In the genomic region with DNA sequence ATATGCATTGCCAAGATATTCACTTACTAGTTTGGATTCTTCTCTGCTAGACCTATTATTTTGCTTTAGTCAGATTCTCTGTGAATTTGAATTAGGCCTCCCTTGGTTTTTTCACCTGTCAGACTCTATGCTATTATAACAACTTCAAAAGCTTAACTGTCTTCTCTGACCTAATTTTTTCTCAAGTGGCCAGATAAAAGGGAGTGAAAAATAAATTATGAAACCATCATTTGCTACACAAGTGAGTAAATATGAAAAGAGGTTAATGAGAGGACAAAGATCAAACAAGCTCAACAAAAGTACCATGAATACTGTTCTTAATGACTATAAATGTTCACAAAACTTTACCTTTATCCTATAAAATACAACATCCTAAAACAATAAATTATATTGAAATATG, we compare ENCODE assay signal across 19 cellular contexts.
A peak's percentile ranks its signal among the peaks of the same experiment; 100 is the strongest.
DNase-seq lines count a peak whose midpoint lies in the region; ATAC-seq, FAIRE-seq and TF ChIP-seq lines count a peak whose summit lies in the region.
"Had no signal": no experiment of that assay in that cellular context is flagged by ENCODE, and none has a peak within 500 bp of the region (broad histone marks: within the 10 kb centered on the region; RNA-seq: fewer than 3 reads in every experiment).

No MANE protein-coding gene starts in this region.

- H3K27ac Mint-ChIP-seq in neural progenitor cell = no peak overlapping the region
- H3K27ac Mint-ChIP-seq: CD14-positive monocyte; CD4-positive, alpha-beta memory T cell; H9; IgD-negative memory B cell had no signal

- no peaks in the 10 kb centered on the region for H3K9me3 ChIP-seq in GM12878 (replicated peaks; ENCODE audit: control insufficient read depth, insufficient read depth, low read length)
- H3K9me3 ChIP-seq in neural progenitor cell (ENCODE audit: low read depth) = no peaks in the 10 kb centered on the region
- H3K9me3 ChIP-seq: BLaER1 had no signal

- TF ChIP-seq CTCF in GM12878 (IDR thresholded peaks at IDR 0.05 in 2 of 3, conservative IDR thresholded peaks at IDR 0.05 in 1 of 3; ENCODE audit: control insufficient read depth in 2 of 3, extremely low read depth in 1 of 3, insufficient read depth in 1 of 3, low read depth in 3 of 3, low read length in 3 of 3) (no peak), neural progenitor cell (IDR thresholded peaks at IDR 0.05) (no peak)

- CTCF ChIA-PET in GM12878 (lab: Yijun Ruan, JAX) = interaction anchor here (2.1 kb wide), 1 partner anchor 70 kb away, joined by 20 read pairs; no protein-coding TSS in a partner anchor

- H3K27ac ChIP-seq in GM12878 (ENCODE audit: control insufficient read depth, insufficient read depth) (no peak overlapping the region), neural progenitor cell (no peak overlapping the region)
- H3K27ac ChIP-seq: 22Rv1, A549, BLaER1 had no signal

- BruUV-seq in GM12878 (replicated peaks; lab: Mats Ljungman, UMichigan) = no TSS peak

- in situ Hi-C loops in GM12878 (cut with MboI) = no loop called here

- peak; percentile 5 for DNase-seq in DMS153 (lab: John Stamatoyannopoulos, UW)
- DNase-seq in DMS153 treated with DMSO at 0.1 percent for 48 hours (lab: John Stamatoyannopoulos, UW; ENCODE audit: unreplicated experiment) = no peak
- DNase-seq in NCI-H1417 treated with DMSO at 0.1 percent for 48 hours (lab: John Stamatoyannopoulos, UW) = peak; percentile 21
- peak; percentile 42 for DNase-seq in NCI-H748 treated with DMSO at 0.1 percent for 48 hours (lab: John Stamatoyannopoulos, UW)
- DNase-seq in GM12878 (ENCODE audit: low read depth, low spot score) = no peak
- no peak for DNase-seq in neural progenitor cell (ENCODE audit: low spot score)
- DNase-seq in stimulated activated CD4-positive, alpha-beta T cell treated with anti-CD3 and anti-CD28 coated beads, Interleukin-4, amount 100 ng/mL, for 24 hours = no peak
- no peak for DNase-seq in NCI-H69 (lab: John Stamatoyannopoulos, UW)
- DNase-seq: CD4-positive, alpha-beta memory T cell; GF-D8; H9 had no signal

- H4K20me1 ChIP-seq in GM12878 (ENCODE audit: control insufficient read depth, insufficient read depth) = no peaks in the 10 kb centered on the region
- no peaks in the 10 kb centered on the region for H4K20me1 ChIP-seq in neural progenitor cell (ENCODE audit: low read depth)
- H4K20me1 ChIP-seq: BLaER1 had no signal

- intact Hi-C loops in GM12878 (cut with micrococcal nuclease; ENCODE audit: unreplicated experiment) = no loop called here

- H3F3A ChIP-seq in neural progenitor cell (ENCODE audit: low read depth) = no peaks in the 10 kb centered on the region

- no peaks in the 10 kb centered on the region for H3K9me3 Mint-ChIP-seq in neural progenitor cell

- RAD21 ChIA-PET in GM12878 (lab: Charles Lee; ENCODE audit: unreplicated experiment) = interaction anchor here (0.7 to 1.6 kb wide), 6 partner anchors 19 to 109 kb away, joined by 3 to 9 read pairs (median 4); no protein-coding TSS in a partner anchor

- ATAC-seq in GM12878 = peak; percentile 57
- ATAC-seq: A549, HepG2 had no signal

- no peaks in the 10 kb centered on the region for H3K36me3 ChIP-seq in GM12878 (ENCODE audit: control insufficient read depth in 2 of 2, insufficient read depth in 2 of 2, low read length in 1 of 2)
- no peaks in the 10 kb centered on the region for H3K36me3 ChIP-seq in neural progenitor cell
- H3K36me3 ChIP-seq: BLaER1 had no signal

- H3K27me3 ChIP-seq in GM12878 (replicated peaks in 1 of 2; ENCODE audit: control insufficient read depth in 2 of 2, insufficient read depth in 2 of 2, low read length in 1 of 2) (no peaks in the 10 kb centered on the region), neural progenitor cell (no peaks in the 10 kb centered on the region)
- H3K27me3 ChIP-seq: BLaER1 had no signal

- no peak overlapping the region for H3K9ac ChIP-seq in GM12878 (ENCODE audit: control insufficient read depth, insufficient read depth, low read length)
- no peak overlapping the region for H3K9ac ChIP-seq in neural progenitor cell
- H3K9ac ChIP-seq: BLaER1 had no signal

- no peak overlapping the region for H3K4me3 Mint-ChIP-seq in neural progenitor cell
- H3K4me3 Mint-ChIP-seq: CD14-positive monocyte; CD4-positive, alpha-beta memory T cell; H9; IgD-negative memory B cell had no signal

- POLR2A ChIA-PET in GM12878 (lab: Charles Lee) = no interaction called here

- no peak for TF ChIP-seq POLR2A in GM12878 (IDR thresholded peaks at IDR 0.05; ENCODE audit: low read depth, low read length)

- peak in 1 of 2 experiments; percentile 7; a peak in 1 of 4 replicates for TF ChIP-seq EP300 in GM12878 (IDR thresholded peaks at IDR 0.05; ENCODE audit: borderline replicate concordance in 1 of 2, control insufficient read depth in 1 of 2, low read depth in 2 of 2, low read length in 2 of 2)

- H3K79me2 ChIP-seq in GM12878 (ENCODE audit: control insufficient read depth, insufficient read depth, low read length) (no peaks in the 10 kb centered on the region), neural progenitor cell (ENCODE audit: low read depth) (no peaks in the 10 kb centered on the region)

- H3K4me2 ChIP-seq in GM12878 (ENCODE audit: control insufficient read depth, insufficient read depth) (no peak overlapping the region), neural progenitor cell (no peak overlapping the region)
- H3K4me2 ChIP-seq: A549, BLaER1 had no signal

- H3K27me3 Mint-ChIP-seq in neural progenitor cell (ENCODE audit: insufficient read depth, low read depth) = no peaks in the 10 kb centered on the region
- H3K27me3 Mint-ChIP-seq: CD4-positive, alpha-beta memory T cell; IgD-negative memory B cell had no signal

- SMC1A ChIA-PET in GM12878 (lab: Charles Lee; ENCODE audit: uncharacterized antibody, unreplicated experiment) = interaction anchor here (0.8 to 2.8 kb wide), 12 partner anchors 10 to 223 kb away, joined by 3 to 10 read pairs (median 4); no protein-coding TSS in a partner anchor

- FAIRE-seq in GM12878 (lab: Jason Lieb, UNC) = no peak
- FAIRE-seq: A549, GM19239, H1, HepG2 had no signal

- H3K4me1 ChIP-seq in GM12878 (ENCODE audit: control insufficient read depth, insufficient read depth, low read length) (no peaks in the 10 kb centered on the region), neural progenitor cell (no peaks in the 10 kb centered on the region)
- H3K4me1 ChIP-seq: A549 had no signal

- H2AFZ ChIP-seq in GM12878 (ENCODE audit: control insufficient read depth, low read depth, low read length) (no peak overlapping the region), neural progenitor cell (replicated peaks) (no peak overlapping the region)

- H3K4me1 Mint-ChIP-seq in neural progenitor cell = no peaks in the 10 kb centered on the region
- H3K4me1 Mint-ChIP-seq: CD14-positive monocyte; CD4-positive, alpha-beta memory T cell; H9; IgD-negative memory B cell had no signal

- no peak for TF ChIP-seq RAD21 in GM12878 (IDR thresholded peaks at IDR 0.05; ENCODE audit: insufficient read depth, low read depth, low read length)

- no peaks in the 10 kb centered on the region for H3K36me3 Mint-ChIP-seq in neural progenitor cell
- H3K36me3 Mint-ChIP-seq: CD14-positive monocyte; CD4-positive, alpha-beta memory T cell; IgD-negative memory B cell had no signal

- no peak overlapping the region for H3K4me3 ChIP-seq in GM12878
- H3K4me3 ChIP-seq in neural progenitor cell = no peak overlapping the region
- H3K4me3 ChIP-seq: A549, BLaER1 had no signal

TF ChIP-seq in GM12878, 131 proteins besides CTCF, POLR2A, EP300 and RAD21:
- TF ChIP-seq SREBF2 (IDR thresholded peaks at IDR 0.05; ENCODE audit: low read length) = no peak
- TF ChIP-seq EZH2 (IDR thresholded peaks at IDR 0.05; ENCODE audit: borderline replicate concordance, control insufficient read depth, low read depth, low read length) = no peak
- TF ChIP-seq MTA2 (IDR thresholded peaks at IDR 0.05; ENCODE audit: low read depth) = peak; percentile 69
- TF ChIP-seq, protein P1, sequence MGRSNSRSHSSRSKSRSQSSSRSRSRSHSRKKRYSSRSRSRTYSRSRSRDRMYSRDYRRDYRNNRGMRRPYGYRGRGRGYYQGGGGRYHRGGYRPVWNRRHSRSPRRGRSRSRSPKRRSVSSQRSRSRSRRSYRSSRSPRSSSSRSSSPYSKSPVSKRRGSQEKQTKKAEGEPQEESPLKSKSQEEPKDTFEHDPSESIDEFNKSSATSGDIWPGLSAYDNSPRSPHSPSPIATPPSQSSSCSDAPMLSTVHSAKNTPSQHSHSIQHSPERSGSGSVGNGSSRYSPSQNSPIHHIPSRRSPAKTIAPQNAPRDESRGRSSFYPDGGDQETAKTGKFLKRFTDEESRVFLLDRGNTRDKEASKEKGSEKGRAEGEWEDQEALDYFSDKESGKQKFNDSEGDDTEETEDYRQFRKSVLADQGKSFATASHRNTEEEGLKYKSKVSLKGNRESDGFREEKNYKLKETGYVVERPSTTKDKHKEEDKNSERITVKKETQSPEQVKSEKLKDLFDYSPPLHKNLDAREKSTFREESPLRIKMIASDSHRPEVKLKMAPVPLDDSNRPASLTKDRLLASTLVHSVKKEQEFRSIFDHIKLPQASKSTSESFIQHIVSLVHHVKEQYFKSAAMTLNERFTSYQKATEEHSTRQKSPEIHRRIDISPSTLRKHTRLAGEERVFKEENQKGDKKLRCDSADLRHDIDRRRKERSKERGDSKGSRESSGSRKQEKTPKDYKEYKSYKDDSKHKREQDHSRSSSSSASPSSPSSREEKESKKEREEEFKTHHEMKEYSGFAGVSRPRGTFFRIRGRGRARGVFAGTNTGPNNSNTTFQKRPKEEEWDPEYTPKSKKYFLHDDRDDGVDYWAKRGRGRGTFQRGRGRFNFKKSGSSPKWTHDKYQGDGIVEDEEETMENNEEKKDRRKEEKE (IDR thresholded peaks at IDR 0.05) = no peak
- TF ChIP-seq, protein P2, sequence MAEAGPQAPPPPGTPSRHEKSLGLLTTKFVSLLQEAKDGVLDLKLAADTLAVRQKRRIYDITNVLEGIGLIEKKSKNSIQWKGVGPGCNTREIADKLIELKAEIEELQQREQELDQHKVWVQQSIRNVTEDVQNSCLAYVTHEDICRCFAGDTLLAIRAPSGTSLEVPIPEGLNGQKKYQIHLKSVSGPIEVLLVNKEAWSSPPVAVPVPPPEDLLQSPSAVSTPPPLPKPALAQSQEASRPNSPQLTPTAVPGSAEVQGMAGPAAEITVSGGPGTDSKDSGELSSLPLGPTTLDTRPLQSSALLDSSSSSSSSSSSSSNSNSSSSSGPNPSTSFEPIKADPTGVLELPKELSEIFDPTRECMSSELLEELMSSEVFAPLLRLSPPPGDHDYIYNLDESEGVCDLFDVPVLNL (IDR thresholded peaks at IDR 0.05; ENCODE audit: low read depth, low read length) = no peak
- no peak for TF ChIP-seq DPF2 (IDR thresholded peaks at IDR 0.05)
- TF ChIP-seq NR2F1 (conservative IDR thresholded peaks at IDR 0.05) = 0 out of 2 replicates have a peak, but pooled peaks have one; percentile 25
- TF ChIP-seq STAT3 (IDR thresholded peaks at IDR 0.05; ENCODE audit: low read depth, low read length) = no peak
- no peak for TF ChIP-seq PAX8 (IDR thresholded peaks at IDR 0.05)
TF ChIP-seq in GM12878: peak in this region for 2.

Comparison
In these comparisons a context has a peak if more than half of its experiments do, and no peak if none do; other contexts are left out.
1. DNase-seq: peak in DMS153 (single experiment), NCI-H1417 treated with DMSO at 0.1 percent for 48 hours (single experiment) and NCI-H748 treated with DMSO at 0.1 percent for 48 hours (single experiment); none in DMS153 treated with DMSO at 0.1 percent for 48 hours (single experiment), GM12878 (single experiment), neural progenitor cell (single experiment), stimulated activated CD4-positive, alpha-beta T cell treated with anti-CD3 and anti-CD28 coated beads, Interleukin-4, amount 100 ng/mL, for 24 hours (single experiment) and NCI-H69 (single experiment).